18 cellular contexts compared by ENCODE assay signal in genomic region chr12:40903040-40903439, GRCh38.
"Had no signal": no experiment of that assay in that cellular context is flagged by ENCODE, and none has a peak within 500 bp of the region (broad histone marks: within the 10 kb centered on the region; RNA-seq: fewer than 3 reads in every experiment).

No MANE protein-coding gene starts in this region.

- H3K27ac ChIP-seq: body of pancreas, colonic mucosa, gastrocnemius medialis, left lung, suprapubic skin, transverse colon had no signal

- H3K4me3 Mint-ChIP-seq: activated naive CD4-positive, alpha-beta T cell treated with anti-CD3 and anti-CD28 coated beads for 36 hours; activated T-cell treated with anti-CD3 and anti-CD28 coated beads, Interleukin-2, amount 50 U/mL, for 4 hours; nephron; stimulated activated naive CD8-positive, alpha-beta T cell treated with anti-CD3 and anti-CD28 coated beads, Interleukin-15, amount 100 ng/mL, for 72 hours had no signal

- H3K4me3 ChIP-seq: body of pancreas, colonic mucosa, gastrocnemius medialis, left lung, suprapubic skin, transverse colon had no signal

- H3K9me3 Mint-ChIP-seq: activated naive CD4-positive, alpha-beta T cell treated with anti-CD3 and anti-CD28 coated beads for 36 hours; activated T-cell treated with anti-CD3 and anti-CD28 coated beads, Interleukin-2, amount 50 U/mL, for 4 hours; nephron; stimulated activated naive CD8-positive, alpha-beta T cell treated with anti-CD3 and anti-CD28 coated beads, Interleukin-15, amount 100 ng/mL, for 72 hours had no signal

- H3K27me3 Mint-ChIP-seq: stimulated activated naive CD8-positive, alpha-beta T cell treated with anti-CD3 and anti-CD28 coated beads, Interleukin-15, amount 100 ng/mL, for 72 hours had no signal

- H3K27ac Mint-ChIP-seq: activated naive CD4-positive, alpha-beta T cell treated with anti-CD3 and anti-CD28 coated beads for 36 hours had no signal

- DNase-seq: activated CD4-positive, alpha-beta T cell treated with anti-CD3 and anti-CD28 coated beads, Interleukin-2, amount 50 U/mL, for 1 hour; activated CD8-positive, alpha-beta memory T cell treated with anti-CD3 and anti-CD28 coated beads, Interleukin-2, amount 50 U/mL, for 4 hours; activated naive CD4-positive, alpha-beta T cell treated with anti-CD3 and anti-CD28 coated beads for 36 hours; activated T-cell treated with anti-CD3 and anti-CD28 coated beads, Interleukin-2, amount 50 U/mL, for 4 hours; body of pancreas; colonic mucosa; gastrocnemius medialis; hippocampal formation; left lung; midbrain; occipital lobe; stimulated activated CD4-positive, alpha-beta T cell treated with anti-CD3 and anti-CD28 coated beads, Interleukin-2, amount 100 ng/mL, for 24 hours; stimulated activated naive CD8-positive, alpha-beta T cell treated with anti-CD3 and anti-CD28 coated beads, Interleukin-15, amount 100 ng/mL, for 72 hours; T1000; transverse colon had no signal

- ATAC-seq: activated CD4-positive, CD25-positive, alpha-beta regulatory T cell treated with anti-CD3 and anti-CD28 coated beads, Interleukin-2, amount 50 U/mL, for 24 hours; activated T-cell treated with anti-CD3 and anti-CD28 coated beads, Interleukin-2, amount 50 U/mL, for 4 hours; body of pancreas; gastrocnemius medialis; left lung; stimulated activated naive CD8-positive, alpha-beta T cell treated with anti-CD3 and anti-CD28 coated beads, Interleukin-15, amount 100 ng/mL, for 72 hours had no signal

- H3K9me3 ChIP-seq: body of pancreas, colonic mucosa, gastrocnemius medialis, left lung, suprapubic skin, transverse colon had no signal

- H3K27me3 ChIP-seq: body of pancreas, colonic mucosa, gastrocnemius medialis, left lung, suprapubic skin, transverse colon had no signal

- H3K36me3 ChIP-seq: colonic mucosa, gastrocnemius medialis, left lung, suprapubic skin, transverse colon had no signal

- H3K4me1 ChIP-seq: body of pancreas, colonic mucosa, gastrocnemius medialis, left lung, suprapubic skin, transverse colon had no signal

- H3K4me1 Mint-ChIP-seq: stimulated activated naive CD8-positive, alpha-beta T cell treated with anti-CD3 and anti-CD28 coated beads, Interleukin-15, amount 100 ng/mL, for 72 hours had no signal
